Comparison of ENCODE assay signal across 29 cellular contexts in the genomic region with DNA sequence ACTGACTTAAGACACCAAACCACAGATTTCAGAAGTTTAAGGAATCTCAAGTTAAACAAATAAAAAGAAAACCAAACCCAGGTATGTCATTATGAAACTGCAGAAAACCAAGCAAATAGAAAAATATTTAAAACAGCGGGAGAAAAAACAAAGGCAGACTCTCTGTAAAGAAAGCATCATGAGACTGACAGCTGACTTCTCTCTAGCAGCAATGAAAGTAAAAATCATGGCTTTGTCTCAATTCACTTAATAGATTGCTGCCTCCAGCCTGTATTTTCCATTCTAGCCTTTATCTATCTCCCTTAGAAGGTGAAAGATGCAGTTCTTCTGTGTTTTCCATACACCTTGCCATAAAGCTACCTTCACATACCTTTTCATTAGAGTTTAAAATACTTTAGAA.
"Had no signal": no experiment of that assay in that cellular context is flagged by ENCODE, and none has a peak within 500 bp of the region (broad histone marks: within the 10 kb centered on the region; RNA-seq: fewer than 3 reads in every experiment).

No MANE protein-coding gene starts in this region.

- H3K27me3 ChIP-seq: colonic mucosa, esophagus squamous epithelium, gastrocnemius medialis had no signal

- ATAC-seq: effector memory CD8-positive, alpha-beta T cell; esophagus mucosa; foreskin keratinocyte; gastrocnemius medialis; gastroesophageal sphincter; heart left ventricle; heart right ventricle had no signal

- H3K4me3 Mint-ChIP-seq: dendritic cell treated with granulocyte-macrophage colony-stimulating factor and Interleukin-4, amounts not matched to agents 40 ng/mL and 50 ng/mL, for 4 days; effector memory CD8-positive, alpha-beta T cell; endodermal cell had no signal

- H3K27ac Mint-ChIP-seq: dendritic cell treated with granulocyte-macrophage colony-stimulating factor and Interleukin-4, amounts not matched to agents 40 ng/mL and 50 ng/mL, for 4 days; effector memory CD8-positive, alpha-beta T cell; endodermal cell had no signal

- H3K36me3 ChIP-seq: colonic mucosa, esophagus muscularis mucosa, esophagus squamous epithelium, gastrocnemius medialis, gastroesophageal sphincter, heart left ventricle, heart right ventricle had no signal

- H3K4me1 ChIP-seq: colonic mucosa, esophagus muscularis mucosa, esophagus squamous epithelium, foreskin keratinocyte, gastrocnemius medialis, gastroesophageal sphincter, heart left ventricle, heart right ventricle had no signal

- FAIRE-seq: colon, endometrium, endothelial cell of umbilical vein, frontal cortex had no signal

- H3K27ac ChIP-seq: colonic mucosa, coronary artery, dorsolateral prefrontal cortex, epithelial cell of prostate, esophagus muscularis mucosa, esophagus squamous epithelium, foreskin keratinocyte, gastrocnemius medialis, gastroesophageal sphincter, heart left ventricle, heart right ventricle had no signal

- H3K27me3 Mint-ChIP-seq: dendritic cell treated with granulocyte-macrophage colony-stimulating factor and Interleukin-4, amounts not matched to agents 40 ng/mL and 50 ng/mL, for 4 days had no signal

- H3K4me3 ChIP-seq: colonic mucosa, coronary artery, dorsolateral prefrontal cortex, esophagus muscularis mucosa, esophagus squamous epithelium, gastrocnemius medialis, gastroesophageal sphincter, heart left ventricle, heart right ventricle had no signal

- H3K9me3 ChIP-seq: colonic mucosa, esophagus muscularis mucosa, esophagus squamous epithelium, gastrocnemius medialis, gastroesophageal sphincter, heart right ventricle had no signal

- H3K9me3 Mint-ChIP-seq: dendritic cell treated with granulocyte-macrophage colony-stimulating factor and Interleukin-4, amounts not matched to agents 40 ng/mL and 50 ng/mL, for 4 days; endodermal cell had no signal

- H3K4me1 Mint-ChIP-seq: endodermal cell had no signal

- DNase-seq: colonic mucosa; cortex of kidney; dermis blood vessel endothelial cell; dorsolateral prefrontal cortex; effector CD4-positive, alpha-beta T cell; effector CD8-positive, alpha-beta T cell; effector memory CD4-positive, alpha-beta T cell; effector memory CD8-positive, alpha-beta T cell; endodermal cell; erythroblast; esophagus squamous epithelium; foreskin fibroblast; foreskin keratinocyte; foreskin melanocyte; gastrocnemius medialis; glutamatergic neuron; head of caudate nucleus; heart left ventricle; heart right ventricle had no signal
